Comparison of ENCODE assay signal across 14 cellular contexts in the genomic region with DNA sequence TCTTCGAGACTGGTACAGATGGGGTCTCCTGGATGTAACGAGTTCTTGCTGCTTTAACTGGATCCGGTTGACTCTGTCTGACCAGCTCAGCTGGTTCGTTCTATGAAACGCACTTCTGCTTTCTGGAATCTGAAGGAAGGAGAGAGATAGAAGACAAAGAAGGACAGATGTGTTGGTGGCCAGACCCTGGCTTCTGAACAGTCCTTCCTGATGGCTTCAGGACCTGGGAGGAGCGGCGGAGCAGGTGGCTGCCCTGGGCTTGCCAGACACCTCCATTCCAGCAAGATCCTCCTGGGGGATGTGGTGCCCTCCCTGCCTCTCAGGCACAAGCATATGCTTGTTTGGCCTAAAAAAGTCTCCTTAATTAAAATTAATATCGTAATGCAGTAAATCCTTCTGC.
A peak's percentile ranks its signal among the peaks of the same experiment; 100 is the strongest.
DNase-seq lines count a peak whose midpoint lies in the region; ATAC-seq, FAIRE-seq and TF ChIP-seq lines count a peak whose summit lies in the region.
"Had no signal": no experiment of that assay in that cellular context is flagged by ENCODE, and none has a peak within 500 bp of the region (broad histone marks: within the 10 kb centered on the region; RNA-seq: fewer than 3 reads in every experiment).

No MANE protein-coding gene starts in this region.

- H3K36me3 Mint-ChIP-seq in CD8-positive, alpha-beta T cell: peaks cover 44% of the 10 kb centered on the region
- H3K36me3 Mint-ChIP-seq in nephron (ENCODE audit: low read depth): peaks cover 4% of the 10 kb centered on the region
- H3K36me3 Mint-ChIP-seq in CD4-positive, alpha-beta memory T cell: peaks cover 2 to 5% of the 10 kb centered on the region in 2 donors

- ATAC-seq in CD8-positive, alpha-beta T cell: no peak
- ATAC-seq: psoas muscle had no signal

- H3K4me3 Mint-ChIP-seq in CD8-positive, alpha-beta T cell: peak overlapping the region; percentile 32
- no peak overlapping the region for H3K4me3 Mint-ChIP-seq in nephron
- peak overlapping the region in 2 of 8 donors; percentile 54 to 77 for H3K4me3 Mint-ChIP-seq in CD4-positive, alpha-beta memory T cell

- H3K4me3 ChIP-seq in CD8-positive, alpha-beta T cell (ENCODE audit: low read depth, low read length): no peak overlapping the region
- H3K4me3 ChIP-seq in colonic mucosa: no peak overlapping the region
- H3K4me3 ChIP-seq in CD4-positive, alpha-beta memory T cell (ENCODE audit: low read length in 2 of 2): no peak overlapping the region
- H3K4me3 ChIP-seq: psoas muscle had no signal

- no peak for DNase-seq in CD8-positive, alpha-beta T cell
- DNase-seq in NCI-H524 treated with DMSO at 0.1 percent for 48 hours (lab: John Stamatoyannopoulos, UW) (peak; percentile 30), cerebellar cortex (ENCODE audit: low spot score) (peak; percentile 56), HTR-8/SVneo (ENCODE audit: insufficient read length, low spot score) (no peak), colonic mucosa (no peak)
- no peak for DNase-seq in stimulated activated CD4-positive, alpha-beta T cell treated with anti-CD3 and anti-CD28 coated beads, Interleukin-2, amount 100 ng/mL, for 24 hours
- DNase-seq in CD4-positive, alpha-beta memory T cell: no peak
- DNase-seq: cortex of kidney; psoas muscle; stimulated activated CD4-positive, alpha-beta T cell treated with anti-CD3 and anti-CD28 coated beads, Interleukin-12 subunit alpha, Interleukin-12 subunit beta, amount 100 ng/mL, for 4 hours had no signal

- intact Hi-C loops in CD8-positive, alpha-beta T cell (cut with DNase I, micrococcal nuclease): no loop called here
- intact Hi-C loops in colonic mucosa (cut with DNase I): no loop called here
- intact Hi-C loops in CD4-positive, alpha-beta memory T cell (cut with micrococcal nuclease): no loop called here

- TF ChIP-seq CTCF in CD8-positive, alpha-beta T cell (IDR thresholded peaks at IDR 0.05): no peak
- TF ChIP-seq CTCF in nephron (IDR thresholded peaks at IDR 0.05; ENCODE audit: unreplicated experiment in 3 of 3): no peak
- TF ChIP-seq CTCF in colonic mucosa (IDR thresholded peaks at IDR 0.05): no peak

- H3K27ac ChIP-seq in CD8-positive, alpha-beta T cell (ENCODE audit: low read depth, low read length): no peak overlapping the region
- no peak overlapping the region for H3K27ac ChIP-seq in colonic mucosa
- H3K27ac ChIP-seq in CD4-positive, alpha-beta memory T cell (ENCODE audit: low read depth, low read length): no peak overlapping the region
- H3K27ac ChIP-seq: psoas muscle had no signal

- no peaks in the 10 kb centered on the region for H3K27me3 Mint-ChIP-seq in CD8-positive, alpha-beta T cell (ENCODE audit: low read depth)
- H3K27me3 Mint-ChIP-seq in nephron (ENCODE audit: low read depth): no peaks in the 10 kb centered on the region
- no peaks in the 10 kb centered on the region for H3K27me3 Mint-ChIP-seq in CD4-positive, alpha-beta memory T cell
- H3K27me3 Mint-ChIP-seq: stimulated activated naive CD8-positive, alpha-beta T cell treated with anti-CD3 and anti-CD28 coated beads, Interleukin-15, amount 100 ng/mL, for 72 hours had no signal

- no peak overlapping the region for H3K9ac ChIP-seq in colonic mucosa (ENCODE audit: low read depth in 2 of 2, low read length in 2 of 2)

- no peaks in the 10 kb centered on the region for H3K27me3 ChIP-seq in CD8-positive, alpha-beta T cell (ENCODE audit: insufficient read depth, low read length)
- no peaks in the 10 kb centered on the region for H3K27me3 ChIP-seq in colonic mucosa
- no peaks in the 10 kb centered on the region for H3K27me3 ChIP-seq in CD4-positive, alpha-beta memory T cell (ENCODE audit: insufficient read depth, low read length)

- no peak for FAIRE-seq in HTR-8/SVneo (lab: Jason Lieb, UNC)
- FAIRE-seq: G401.6, keratinocyte had no signal

- H3K4me1 Mint-ChIP-seq in CD8-positive, alpha-beta T cell (ENCODE audit: low read depth): peaks cover 51% of the 10 kb centered on the region
- peaks cover 24% of the 10 kb centered on the region for H3K4me1 Mint-ChIP-seq in nephron
- peaks cover 10 to 44% (median 12%) of the 10 kb centered on the region in 4 donors for H3K4me1 Mint-ChIP-seq in CD4-positive, alpha-beta memory T cell

- CTCF ChIA-PET in CD8-positive, alpha-beta T cell (lab: Charles Lee): interaction anchor here (2.1 kb wide), 1 partner anchor 11 kb away, joined by 6 read pairs; no protein-coding TSS in a partner anchor
- CTCF ChIA-PET in CD4-positive, alpha-beta memory T cell (lab: Charles Lee; ENCODE audit: partially characterized antibody): no interaction called here

- H3K27ac Mint-ChIP-seq in CD8-positive, alpha-beta T cell: peak overlapping the region; percentile 88
- peak overlapping the region; percentile 3 to 76 (median 54) for H3K27ac Mint-ChIP-seq in nephron
- H3K27ac Mint-ChIP-seq in CD4-positive, alpha-beta memory T cell: no peak overlapping the region

- H3K9me3 Mint-ChIP-seq in CD8-positive, alpha-beta T cell: no peaks in the 10 kb centered on the region
- H3K9me3 Mint-ChIP-seq in nephron: peaks cover 6% of the 10 kb centered on the region
- H3K9me3 Mint-ChIP-seq in CD4-positive, alpha-beta memory T cell: peaks cover 0 to 4% (median 0%) of the 10 kb centered on the region in 8 donors

- POLR2A ChIA-PET in CD8-positive, alpha-beta T cell (lab: Charles Lee): no interaction called here
- POLR2A ChIA-PET in CD4-positive, alpha-beta memory T cell (lab: Charles Lee; ENCODE audit: partially characterized antibody): no interaction called here

- peaks cover 20% of the 10 kb centered on the region for H3K4me1 ChIP-seq in CD8-positive, alpha-beta T cell (ENCODE audit: insufficient read depth, low read length)
- H3K4me1 ChIP-seq in colonic mucosa: no peaks in the 10 kb centered on the region
- peaks cover 10% of the 10 kb centered on the region for H3K4me1 ChIP-seq in CD4-positive, alpha-beta memory T cell (ENCODE audit: insufficient read depth, low read length)
- H3K4me1 ChIP-seq: psoas muscle had no signal

- H3K36me3 ChIP-seq in CD8-positive, alpha-beta T cell (ENCODE audit: insufficient read depth, low read length): no peaks in the 10 kb centered on the region
- no peaks in the 10 kb centered on the region for H3K36me3 ChIP-seq in colonic mucosa
- no peaks in the 10 kb centered on the region for H3K36me3 ChIP-seq in CD4-positive, alpha-beta memory T cell (ENCODE audit: insufficient read depth, low read length)

- no peaks in the 10 kb centered on the region for H3K9me3 ChIP-seq in CD8-positive, alpha-beta T cell (ENCODE audit: low read length)
- no peaks in the 10 kb centered on the region for H3K9me3 ChIP-seq in colonic mucosa
- H3K9me3 ChIP-seq in CD4-positive, alpha-beta memory T cell (ENCODE audit: control insufficient read depth in 1 of 2, low read length in 2 of 2): no peaks in the 10 kb centered on the region
- H3K9me3 ChIP-seq: psoas muscle had no signal

Comparison
In these comparisons a context has a peak if more than half of its experiments do, and no peak if none do; other contexts are left out.
1. DNase-seq: peak in NCI-H524 treated with DMSO at 0.1 percent for 48 hours (single experiment) and cerebellar cortex (single experiment); none in CD8-positive, alpha-beta T cell (0 of 7), stimulated activated CD4-positive, alpha-beta T cell treated with anti-CD3 and anti-CD28 coated beads, Interleukin-2, amount 100 ng/mL, for 24 hours (0 of 2), HTR-8/SVneo (single experiment), colonic mucosa (single experiment) and CD4-positive, alpha-beta memory T cell (0 of 5).
2. H3K27ac Mint-ChIP-seq: peak in CD8-positive, alpha-beta T cell (single experiment) and nephron (3 of 3); none in CD4-positive, alpha-beta memory T cell (0 of 7).